Comparison of ENCODE assay signal across 8 cellular contexts in genomic region chr11:114036156-114036811, GRCh38. TPM values are rescaled to one million over a fixed set of nuclear protein-coding genes. Genes with fewer than 3 reads are reported as not detected.
DNase-seq lines count a peak whose midpoint lies in the region; TF ChIP-seq lines count a peak whose summit lies in the region.

No MANE protein-coding gene starts in this region.

- peak in 1 of 2 donors; percentile 47 for TF ChIP-seq POLR2A in thyroid gland (IDR thresholded peaks at IDR 0.05)

- no peaks in the 10 kb centered on the region for H3K4me1 ChIP-seq in HAP-1
- H3K4me1 ChIP-seq in thyroid gland, result peaks cover 23 to 27% of the 10 kb centered on the region in 2 donors

- H3K27me3 ChIP-seq in HAP-1 (ENCODE audit: low read depth) (0 out of 2 replicates have a peak, but pooled peaks cover 3% of the 10 kb centered on the region), thyroid gland (no peaks in the 10 kb centered on the region)

- peak; percentile 79 for TF ChIP-seq CTCF in AG04449 (IDR thresholded peaks at IDR 0.05; ENCODE audit: insufficient read depth, low read length, missing control alignments)
- TF ChIP-seq CTCF in RWPE1 (conservative IDR thresholded peaks at IDR 0.05; ENCODE audit: low read depth), result peak; percentile 94
- TF ChIP-seq CTCF in thyroid gland (IDR thresholded peaks at IDR 0.05), result peak; percentile 78 to 97 (median 92)

- H3K36me3 ChIP-seq in HAP-1 (replicated peaks) (no peaks in the 10 kb centered on the region), thyroid gland (no peaks in the 10 kb centered on the region)

- H3K36me3 Mint-ChIP-seq in activated naive CD4-positive, alpha-beta T cell treated with anti-CD3 and anti-CD28 coated beads, Interleukin-2, amount 10 ng/mL, durations not matched to agents 7 days and 5 days, result no peaks in the 10 kb centered on the region

- no peak for DNase-seq in AG04449 (ENCODE audit: low read depth, low spot score)
- DNase-seq in HAP-1 (ENCODE audit: low spot score in 2 of 2), result peak; percentile 11 to 78
- DNase-seq in RWPE1 (ENCODE audit: low spot score), result peak; percentile 70
- DNase-seq in activated naive CD4-positive, alpha-beta T cell treated with anti-CD3 and anti-CD28 coated beads, Interleukin-2, amount 10 ng/mL, durations not matched to agents 7 days and 5 days, result peak; percentile 62
- DNase-seq in glomerular visceral epithelial cell (ENCODE audit: extremely low spot score), result peak; percentile 50
- DNase-seq in occipital lobe (lab: John Stamatoyannopoulos, UW), result peak; percentile 47
- DNase-seq in thyroid gland, result peak; percentile 91 to 95
- no peak for DNase-seq in NCI-H187 treated with DMSO at 0.1 percent for 48 hours (lab: John Stamatoyannopoulos, UW)

- H3K9me3 Mint-ChIP-seq in activated naive CD4-positive, alpha-beta T cell treated with anti-CD3 and anti-CD28 coated beads, Interleukin-2, amount 10 ng/mL, durations not matched to agents 7 days and 5 days, result no peaks in the 10 kb centered on the region

- POLR2A ChIA-PET in AG04449 (lab: Yijun Ruan, JAX), result no interaction called here
- POLR2A ChIA-PET in RWPE1 (lab: Yijun Ruan, JAX; ENCODE audit: low non-redundant PET), result no interaction called here

- H3K27ac Mint-ChIP-seq in activated naive CD4-positive, alpha-beta T cell treated with anti-CD3 and anti-CD28 coated beads, Interleukin-2, amount 10 ng/mL, durations not matched to agents 7 days and 5 days, result no peak overlapping the region

- intact Hi-C loops in thyroid gland (cut with DNase I), result loop anchor here (5.0 to 10.0 kb wide), 2 partner anchors 141 to 226 kb away; no protein-coding TSS in a partner anchor

- CTCF ChIA-PET in AG04449 (lab: Yijun Ruan, JAX), result interaction anchor here (0.7 to 8.3 kb wide), 5 partner anchors 9 to 236 kb away, joined by 3 to 135 read pairs (median 3); no protein-coding TSS in a partner anchor
- CTCF ChIA-PET in RWPE1 (lab: Yijun Ruan, JAX), result interaction anchor here (0.6 to 7.8 kb wide), 12 partner anchors 8 to 346 kb away, joined by 3 to 97 read pairs (median 3); no protein-coding TSS in a partner anchor
- CTCF ChIA-PET in activated naive CD4-positive, alpha-beta T cell treated with anti-CD3 and anti-CD28 coated beads, Interleukin-2, amount 10 ng/mL, durations not matched to agents 7 days and 5 days (lab: Charles Lee), result interaction anchor here (0.7 to 8.8 kb wide), 14 partner anchors 8 to 229 kb away, joined by 3 to 114 read pairs (median 3); no protein-coding TSS in a partner anchor

- H3K9me3 ChIP-seq in HAP-1 (no peaks in the 10 kb centered on the region), thyroid gland (no peaks in the 10 kb centered on the region)

- WGBS in thyroid gland, 2 donors, result 1 to 7% methylated on average over 14 to 21 of the region's 37 CpGs

- peaks cover 49% of the 10 kb centered on the region for H3K27me3 Mint-ChIP-seq in activated naive CD4-positive, alpha-beta T cell treated with anti-CD3 and anti-CD28 coated beads, Interleukin-2, amount 10 ng/mL, durations not matched to agents 7 days and 5 days

- in situ Hi-C loops in HAP-1 (cut with MboI; ENCODE audit: low sequenced_read_pairs), result no loop called here

- no peaks in the 10 kb centered on the region for H3K4me1 Mint-ChIP-seq in activated naive CD4-positive, alpha-beta T cell treated with anti-CD3 and anti-CD28 coated beads, Interleukin-2, amount 10 ng/mL, durations not matched to agents 7 days and 5 days

- H3K4me3 ChIP-seq in AG04449 (ENCODE audit: low read depth, low read length), result peak overlapping the region; percentile 37
- H3K4me3 ChIP-seq in HAP-1, result no peak overlapping the region
- peak overlapping the region in 1 of 3 donors; percentile 17 for H3K4me3 ChIP-seq in thyroid gland (replicated peaks in 1 of 3)

- H3K4me3 Mint-ChIP-seq in activated naive CD4-positive, alpha-beta T cell treated with anti-CD3 and anti-CD28 coated beads, Interleukin-2, amount 10 ng/mL, durations not matched to agents 7 days and 5 days, result no peak overlapping the region

- H3K27ac ChIP-seq in RWPE1, result peak overlapping the region; percentile 78
- peak overlapping the region; percentile 64 to 94 (median 80) for H3K27ac ChIP-seq in thyroid gland

RNA-seq across cellular contexts. Expression of gene ZBTB16, which starts 23.2 kb away (rescaled TPM):
- total RNA-seq in occipital lobe (9.7 TPM), thyroid gland (100 to 1,000 TPM; 157 to 385 (median 177) TPM)

Comparison
In these comparisons a context has a peak if more than half of its experiments do, and no peak if none do; other contexts are left out.
1. DNase-seq: peak in HAP-1 (2 of 2), RWPE1 (single experiment), activated naive CD4-positive, alpha-beta T cell treated with anti-CD3 and anti-CD28 coated beads, Interleukin-2, amount 10 ng/mL, durations not matched to agents 7 days and 5 days (single experiment), glomerular visceral epithelial cell (single experiment), occipital lobe (single experiment) and thyroid gland (2 of 2); none in AG04449 (single experiment) and NCI-H187 treated with DMSO at 0.1 percent for 48 hours (single experiment).
2. RNA of gene ZBTB16, which starts 23.2 kb away (total RNA-seq): 157 to 385 TPM in thyroid gland; 9.7 TPM in occipital lobe (single experiment); every median in the first group is over 10 times any median in the second.
3. Peak in every context shown above with its lines, with median percentiles within 50 percentile points of each other: CTCF ChIP-seq.